Comparison of ENCODE assay signal across 23 cellular contexts in the genomic region with DNA sequence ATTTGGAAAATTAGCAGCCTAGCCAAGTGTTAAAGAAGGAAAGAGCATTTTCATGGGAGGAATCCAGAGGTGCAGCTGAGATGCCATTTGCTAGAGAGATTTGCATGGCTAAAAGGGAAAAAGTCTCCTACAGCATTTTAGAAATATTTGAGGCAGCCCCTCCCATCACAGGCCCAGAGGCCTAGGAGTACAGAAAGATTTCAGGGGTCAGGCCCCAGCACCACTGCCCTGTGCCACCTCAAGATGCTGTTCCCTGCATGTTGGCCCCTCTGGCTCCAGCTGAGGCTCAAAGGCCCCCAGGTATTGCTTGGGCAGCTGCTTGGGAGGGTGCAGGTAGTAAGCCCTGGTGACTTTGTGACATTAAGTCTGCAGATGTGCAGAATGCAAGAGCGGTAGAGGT. TPM values are rescaled to one million over a fixed set of nuclear protein-coding genes. Genes with fewer than 3 reads are reported as not detected.
"Had no signal": no experiment of that assay in that cellular context is flagged by ENCODE, and none has a peak within 500 bp of the region (broad histone marks: within the 10 kb centered on the region; RNA-seq: fewer than 3 reads in every experiment).

No MANE protein-coding gene starts in this region.

- H3K4me1 ChIP-seq: foreskin keratinocyte had no signal

- DNase-seq: dermis blood vessel endothelial cell; dorsolateral prefrontal cortex; effector CD4-positive, alpha-beta T cell; effector memory CD4-positive, alpha-beta T cell; foreskin keratinocyte; heart left ventricle; hypothalamus; immature natural killer cell; islet precursor cell; left cardiac atrium; left lung; left ventricle myocardium superior; lower lobe of right lung; mesenchymal stem cell; mucosa of descending colon; naive B cell; naive thymus-derived CD8-positive, alpha-beta T cell had no signal

- H2AFZ ChIP-seq: hepatocyte had no signal

- H3K4me3 ChIP-seq: coronary artery, dorsolateral prefrontal cortex, esophagus muscularis mucosa, gastroesophageal sphincter, heart left ventricle, hepatocyte, left lung, lower lobe of right lung, mucosa of descending colon had no signal

- FAIRE-seq: endothelial cell of umbilical vein, frontal cortex had no signal

- ATAC-seq: foreskin keratinocyte; gastroesophageal sphincter; heart left ventricle; left cardiac atrium; left lung; left ventricle myocardium superior; lower lobe of right lung; mucosa of descending colon; naive thymus-derived CD8-positive, alpha-beta T cell had no signal

- H3K27me3 ChIP-seq: dorsolateral prefrontal cortex, esophagus muscularis mucosa, foreskin keratinocyte, gastroesophageal sphincter, heart left ventricle, hepatocyte, left lung had no signal

- H3K27ac ChIP-seq: dorsolateral prefrontal cortex, esophagus muscularis mucosa, foreskin keratinocyte, gastroesophageal sphincter, heart left ventricle, hepatocyte, left lung, lower lobe of right lung had no signal

- H3K36me3 ChIP-seq: esophagus muscularis mucosa, gastroesophageal sphincter, heart left ventricle, left lung, lower lobe of right lung had no signal

- H3K79me2 ChIP-seq: hepatocyte had no signal

- H3K4me2 ChIP-seq: hepatocyte had no signal

RNA-seq across cellular contexts. Expression of gene NPR3, which starts 26.9 kb away (rescaled TPM):
- total RNA-seq: foreskin keratinocyte had no signal
- polyA plus RNA-seq: foreskin keratinocyte had no signal
